Comparison of ENCODE assay signal across 26 cellular contexts in the genomic region with DNA sequence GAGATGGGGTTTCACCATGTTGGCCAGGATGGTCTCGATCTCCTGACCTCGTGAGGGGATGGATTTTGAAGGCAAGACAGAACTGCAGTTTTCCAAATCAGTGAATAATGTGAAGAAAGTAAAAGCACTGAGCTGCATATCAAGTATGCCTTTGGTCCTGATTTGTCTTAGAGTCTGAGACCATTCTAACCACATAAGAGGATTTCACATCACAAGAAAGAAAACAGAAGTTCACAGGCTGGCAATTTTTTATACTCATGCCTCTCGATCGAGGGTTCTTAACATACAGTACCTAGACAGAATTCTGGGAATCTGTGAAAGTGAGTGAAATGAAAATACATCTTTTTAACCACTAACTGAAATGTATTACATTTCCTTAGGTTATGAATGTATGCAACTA. TPM values are rescaled to one million over a fixed set of nuclear protein-coding genes. Genes with fewer than 3 reads are reported as not detected.
"Had no signal": no experiment of that assay in that cellular context is flagged by ENCODE, and none has a peak within 500 bp of the region (broad histone marks: within the 10 kb centered on the region; RNA-seq: fewer than 3 reads in every experiment).

No MANE protein-coding gene starts in this region.

- H3K27ac Mint-ChIP-seq: activated naive CD4-positive, alpha-beta T cell treated with anti-CD3 and anti-CD28 coated beads, Interleukin-2, amount 10 ng/mL, durations not matched to agents 7 days and 5 days; activated T-helper 2 cell treated with anti-CD3 and anti-CD28 coated beads, Interferon-gamma antibody, Interleukin-2, Interleukin-4, amounts not matched to agents 10 μg/mL and 5 μg/mL and 100 μg/mL, durations not matched to agents 14 hours and 24 hours and 36 hours; brain; stimulated activated naive CD8-positive, alpha-beta T cell treated with anti-CD3 and anti-CD28 coated beads, Interleukin-15, Interleukin-2, amounts not matched to agents 100 ng/mL and 50 ng/mL, for 24 hours had no signal

- H3K4me1 Mint-ChIP-seq: neural crest cell had no signal

- H3K27me3 Mint-ChIP-seq: activated naive CD4-positive, alpha-beta T cell treated with anti-CD3 and anti-CD28 coated beads, Interleukin-2, amount 10 ng/mL, durations not matched to agents 7 days and 5 days; brain; stimulated activated naive CD8-positive, alpha-beta T cell treated with anti-CD3 and anti-CD28 coated beads, Interleukin-15, Interleukin-2, amounts not matched to agents 100 ng/mL and 50 ng/mL, for 24 hours had no signal

- H3K27ac ChIP-seq: coronary artery, esophagus muscularis mucosa, heart right ventricle, left ventricle myocardium inferior, ovary, psoas muscle, suprapubic skin, vagina had no signal

- DNase-seq: activated CD4-positive, alpha-beta T cell treated with anti-CD3 and anti-CD28 coated beads, Interleukin-2, amount 50 U/mL, for 1 hour; activated naive CD4-positive, alpha-beta T cell treated with anti-CD3 and anti-CD28 coated beads, Interleukin-2, amount 10 ng/mL, durations not matched to agents 7 days and 5 days; amygdala; central memory CD4-positive, alpha-beta T cell; heart right ventricle; kidney glomerular epithelial cell; left ventricle myocardium inferior; ovary; psoas muscle; right cardiac atrium; stimulated activated CD4-positive, alpha-beta T cell treated with anti-CD3 and anti-CD28 coated beads, Interleukin-2, amount 100 ng/mL, for 24 hours; T-helper 1 cell; T1000; trophoblast cell had no signal

- H3K4me3 ChIP-seq: coronary artery, esophagus muscularis mucosa, heart right ventricle, left ventricle myocardium inferior, ovary, psoas muscle, suprapubic skin, vagina had no signal

- H3K9me3 Mint-ChIP-seq: neural crest cell; stimulated activated naive CD8-positive, alpha-beta T cell treated with anti-CD3 and anti-CD28 coated beads, Interleukin-15, Interleukin-2, amounts not matched to agents 100 ng/mL and 50 ng/mL, for 24 hours had no signal

- H3K27me3 ChIP-seq: esophagus muscularis mucosa, heart right ventricle, ovary, suprapubic skin, vagina had no signal

- H3K36me3 ChIP-seq: ovary, vagina had no signal

- ATAC-seq: heart right ventricle, psoas muscle, right cardiac atrium, SK-N-SH treated with all-trans-retinoic acid at 6 μM for 48 hours had no signal

- H3K4me3 Mint-ChIP-seq: activated naive CD4-positive, alpha-beta T cell treated with anti-CD3 and anti-CD28 coated beads, Interleukin-2, amount 10 ng/mL, durations not matched to agents 7 days and 5 days; brain; neural crest cell; stimulated activated naive CD8-positive, alpha-beta T cell treated with anti-CD3 and anti-CD28 coated beads, Interleukin-15, Interleukin-2, amounts not matched to agents 100 ng/mL and 50 ng/mL, for 24 hours had no signal

RNA-seq across cellular contexts. Expression of gene GSX2, which starts 58.9 kb away (rescaled TPM):
- total RNA-seq: activated CD8-positive, alpha-beta memory T cell treated with anti-CD3 and anti-CD28 coated beads for 36 hours; activated T-helper 2 cell treated with anti-CD3 and anti-CD28 coated beads, Interferon-gamma antibody, Interleukin-2, Interleukin-4, amounts not matched to agents 10 μg/mL and 5 μg/mL and 100 μg/mL, durations not matched to agents 14 hours and 24 hours and 36 hours; esophagus muscularis mucosa; heart right ventricle; left ventricle myocardium inferior; myocyte; neural crest cell; ovary; psoas muscle; right cardiac atrium; skeletal muscle tissue; vagina had no signal
